2 cellular contexts compared by ENCODE assay signal in the genomic region with DNA sequence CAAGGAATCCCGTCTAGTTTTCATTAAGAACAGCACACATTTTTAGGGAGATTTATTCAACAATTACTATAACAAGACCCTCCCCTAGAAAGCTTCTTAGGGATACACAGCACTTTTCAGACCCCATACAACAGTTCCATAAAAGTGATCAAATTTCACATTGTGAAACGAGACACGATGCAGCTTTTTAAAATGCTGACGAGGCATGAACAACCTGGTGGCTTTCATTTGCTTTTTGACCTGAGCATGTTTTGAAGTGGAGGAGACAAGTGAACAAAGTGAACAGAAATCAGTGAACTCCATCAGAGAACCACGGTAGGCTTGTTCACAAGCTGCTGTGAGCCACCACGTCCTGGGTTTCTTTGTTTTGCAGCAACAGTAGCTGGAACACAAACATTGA.
TF ChIP-seq lines count a peak whose summit lies in the region.

No MANE protein-coding gene starts in this region.

TF ChIP-seq in K562, 482 proteins besides CTCF, POLR2A, EP300 and RAD21 (continued from another document):
- TF ChIP-seq, protein P1, sequence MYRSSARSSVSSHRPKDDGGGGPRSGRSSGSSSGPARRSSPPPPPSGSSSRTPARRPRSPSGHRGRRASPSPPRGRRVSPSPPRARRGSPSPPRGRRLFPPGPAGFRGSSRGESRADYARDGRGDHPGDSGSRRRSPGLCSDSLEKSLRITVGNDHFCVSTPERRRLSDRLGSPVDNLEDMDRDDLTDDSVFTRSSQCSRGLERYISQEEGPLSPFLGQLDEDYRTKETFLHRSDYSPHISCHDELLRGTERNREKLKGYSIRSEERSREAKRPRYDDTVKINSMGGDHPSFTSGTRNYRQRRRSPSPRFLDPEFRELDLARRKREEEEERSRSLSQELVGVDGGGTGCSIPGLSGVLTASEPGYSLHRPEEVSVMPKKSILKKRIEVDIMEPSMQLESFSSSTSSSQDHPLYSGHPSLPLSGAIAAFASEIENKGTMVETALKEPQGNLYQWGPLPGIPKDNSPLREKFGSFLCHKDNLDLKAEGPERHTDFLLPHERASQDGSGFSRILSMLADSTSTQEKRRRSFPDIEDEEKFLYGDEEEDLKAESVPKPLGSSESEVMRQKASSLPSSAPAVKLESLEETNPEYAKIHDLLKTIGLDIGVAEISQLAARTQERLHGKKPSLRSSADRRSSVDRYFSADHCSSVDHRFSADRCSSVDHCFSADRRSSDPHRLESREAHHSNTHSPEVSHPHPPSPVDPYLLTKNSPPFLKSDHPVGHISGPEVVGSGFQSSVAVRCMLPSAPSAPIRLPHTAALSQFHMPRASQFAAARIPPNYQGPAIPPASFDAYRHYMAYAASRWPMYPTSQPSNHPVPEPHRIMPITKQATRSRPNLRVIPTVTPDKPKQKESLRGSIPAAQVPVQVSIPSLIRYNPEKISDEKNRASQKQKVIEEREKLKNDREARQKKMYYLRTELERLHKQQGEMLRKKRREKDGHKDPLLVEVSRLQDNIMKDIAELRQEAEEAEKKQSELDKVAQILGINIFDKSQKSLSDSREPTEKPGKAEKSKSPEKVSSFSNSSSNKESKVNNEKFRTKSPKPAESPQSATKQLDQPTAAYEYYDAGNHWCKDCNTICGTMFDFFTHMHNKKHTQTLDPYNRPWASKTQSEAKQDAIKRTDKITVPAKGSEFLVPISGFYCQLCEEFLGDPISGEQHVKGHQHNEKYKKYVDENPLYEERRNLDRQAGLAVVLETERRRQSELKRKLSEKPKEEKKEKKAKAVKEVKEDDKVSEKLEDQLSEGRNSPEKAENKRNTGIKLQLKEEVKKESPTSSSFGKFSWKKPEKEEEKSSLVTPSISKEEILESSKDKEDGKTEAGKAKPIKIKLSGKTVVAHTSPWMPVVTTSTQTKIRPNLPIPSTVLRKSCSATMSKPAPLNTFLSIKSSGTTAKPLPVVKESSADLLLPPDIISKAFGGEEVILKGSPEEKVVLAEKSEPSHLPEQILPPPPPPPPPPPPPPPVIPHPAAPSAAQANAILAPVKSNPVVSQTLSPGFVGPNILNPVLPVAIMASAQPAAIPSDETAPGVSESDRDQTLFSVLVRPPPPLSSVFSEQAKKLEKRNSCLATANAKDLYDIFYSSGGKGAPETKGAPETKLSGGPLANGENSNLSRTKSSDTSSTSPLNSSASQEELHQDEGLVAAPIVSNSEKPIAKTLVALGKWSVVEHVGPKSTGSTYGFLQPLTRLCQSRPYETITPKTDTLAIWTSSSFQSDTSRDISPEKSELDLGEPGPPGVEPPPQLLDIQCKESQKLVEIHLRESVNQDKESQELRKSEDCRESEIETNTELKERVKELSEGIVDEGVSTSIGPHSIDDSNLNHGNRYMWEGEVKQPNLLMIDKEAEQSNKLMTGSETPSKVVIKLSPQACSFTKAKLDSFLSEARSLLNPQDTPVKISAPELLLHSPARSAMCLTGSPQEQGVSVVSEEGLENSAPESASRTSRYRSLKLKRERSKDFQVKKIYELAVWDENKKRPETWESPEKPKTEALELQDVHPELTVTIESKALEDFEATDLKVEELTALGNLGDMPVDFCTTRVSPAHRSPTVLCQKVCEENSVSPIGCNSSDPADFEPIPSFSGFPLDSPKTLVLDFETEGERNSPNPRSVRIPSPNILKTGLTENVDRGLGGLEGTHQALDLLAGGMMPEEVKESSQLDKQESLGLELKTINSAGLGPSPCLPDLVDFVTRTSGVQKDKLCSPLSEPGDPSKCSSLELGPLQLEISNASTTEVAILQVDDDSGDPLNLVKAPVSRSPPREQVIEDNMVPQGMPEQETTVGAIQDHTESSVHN (IDR thresholded peaks at IDR 0.05; ENCODE audit: borderline replicate concordance in 1 of 2, low read depth in 1 of 2) = no peak
- TF ChIP-seq CHD2 (IDR thresholded peaks at IDR 0.05; ENCODE audit: low read depth, low read length) = no peak

TF ChIP-seq in SK-N-SH treated with all-trans-retinoic acid at 6 μM for 48 hours, 23 proteins besides CTCF, POLR2A, EP300 and RAD21 (continued from another document):
- TF ChIP-seq, protein P2, sequence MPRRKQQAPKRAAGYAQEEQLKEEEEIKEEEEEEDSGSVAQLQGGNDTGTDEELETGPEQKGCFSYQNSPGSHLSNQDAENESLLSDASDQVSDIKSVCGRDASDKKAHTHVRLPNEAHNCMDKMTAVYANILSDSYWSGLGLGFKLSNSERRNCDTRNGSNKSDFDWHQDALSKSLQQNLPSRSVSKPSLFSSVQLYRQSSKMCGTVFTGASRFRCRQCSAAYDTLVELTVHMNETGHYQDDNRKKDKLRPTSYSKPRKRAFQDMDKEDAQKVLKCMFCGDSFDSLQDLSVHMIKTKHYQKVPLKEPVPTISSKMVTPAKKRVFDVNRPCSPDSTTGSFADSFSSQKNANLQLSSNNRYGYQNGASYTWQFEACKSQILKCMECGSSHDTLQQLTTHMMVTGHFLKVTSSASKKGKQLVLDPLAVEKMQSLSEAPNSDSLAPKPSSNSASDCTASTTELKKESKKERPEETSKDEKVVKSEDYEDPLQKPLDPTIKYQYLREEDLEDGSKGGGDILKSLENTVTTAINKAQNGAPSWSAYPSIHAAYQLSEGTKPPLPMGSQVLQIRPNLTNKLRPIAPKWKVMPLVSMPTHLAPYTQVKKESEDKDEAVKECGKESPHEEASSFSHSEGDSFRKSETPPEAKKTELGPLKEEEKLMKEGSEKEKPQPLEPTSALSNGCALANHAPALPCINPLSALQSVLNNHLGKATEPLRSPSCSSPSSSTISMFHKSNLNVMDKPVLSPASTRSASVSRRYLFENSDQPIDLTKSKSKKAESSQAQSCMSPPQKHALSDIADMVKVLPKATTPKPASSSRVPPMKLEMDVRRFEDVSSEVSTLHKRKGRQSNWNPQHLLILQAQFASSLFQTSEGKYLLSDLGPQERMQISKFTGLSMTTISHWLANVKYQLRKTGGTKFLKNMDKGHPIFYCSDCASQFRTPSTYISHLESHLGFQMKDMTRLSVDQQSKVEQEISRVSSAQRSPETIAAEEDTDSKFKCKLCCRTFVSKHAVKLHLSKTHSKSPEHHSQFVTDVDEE (CRISPR knock-in tag; IDR thresholded peaks at IDR 0.05) = no peak
- TF ChIP-seq, protein P3, sequence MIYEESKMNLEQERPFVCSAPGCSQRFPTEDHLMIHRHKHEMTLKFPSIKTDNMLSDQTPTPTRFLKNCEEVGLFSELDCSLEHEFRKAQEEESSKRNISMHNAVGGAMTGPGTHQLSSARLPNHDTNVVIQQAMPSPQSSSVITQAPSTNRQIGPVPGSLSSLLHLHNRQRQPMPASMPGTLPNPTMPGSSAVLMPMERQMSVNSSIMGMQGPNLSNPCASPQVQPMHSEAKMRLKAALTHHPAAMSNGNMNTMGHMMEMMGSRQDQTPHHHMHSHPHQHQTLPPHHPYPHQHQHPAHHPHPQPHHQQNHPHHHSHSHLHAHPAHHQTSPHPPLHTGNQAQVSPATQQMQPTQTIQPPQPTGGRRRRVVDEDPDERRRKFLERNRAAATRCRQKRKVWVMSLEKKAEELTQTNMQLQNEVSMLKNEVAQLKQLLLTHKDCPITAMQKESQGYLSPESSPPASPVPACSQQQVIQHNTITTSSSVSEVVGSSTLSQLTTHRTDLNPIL (CRISPR knock-in tag; IDR thresholded peaks at IDR 0.05; ENCODE audit: low read depth) = no peak
- TF ChIP-seq BACH2 (CRISPR knock-in tag; IDR thresholded peaks at IDR 0.05; ENCODE audit: borderline replicate concordance) (no peak), ZFP3 (CRISPR knock-in tag; IDR thresholded peaks at IDR 0.05) (no peak), SNAI2 (CRISPR knock-in tag; IDR thresholded peaks at IDR 0.05) (no peak), TOX (CRISPR knock-in tag; IDR thresholded peaks at IDR 0.05; ENCODE audit: borderline replicate concordance) (no peak), OSR1 (CRISPR knock-in tag; IDR thresholded peaks at IDR 0.05) (no peak)
